In genomic region chr17:27540300-27541105, GRCh38 we compare ENCODE assay signal across 8 cellular contexts.
A peak's percentile ranks its signal among the peaks of the same experiment; 100 is the strongest.
DNase-seq lines count a peak whose midpoint lies in the region; ATAC-seq and TF ChIP-seq lines count a peak whose summit lies in the region.

No MANE protein-coding gene starts in this region.

- H3K4me3 ChIP-seq in ascending aorta (no peak overlapping the region), spleen (no peak overlapping the region)

- no peaks in the 10 kb centered on the region for H3K36me3 ChIP-seq in ascending aorta
- no peaks in the 10 kb centered on the region for H3K36me3 ChIP-seq in spleen

- 51 to 73% (median 66%) methylated on average over 16 of the region's 16 CpGs for WGBS in spleen, 5 donors

- DNase-seq in HFFc6 (peak; percentile 81), ascending aorta (ENCODE audit: low spot score in 2 of 2) (peak; percentile 69 to 91), hippocampal formation (lab: John Stamatoyannopoulos, UW) (peak; percentile 56 to 61), spleen (peak; percentile 84), GM10266 (ENCODE audit: extremely low spot score) (no peak)
- DNase-seq in stimulated activated CD4-positive, alpha-beta T cell treated with anti-CD3 and anti-CD28 coated beads, Interleukin-4, amount 100 ng/mL, for 1 hour = no peak
- no peak for DNase-seq in activated T-helper 2 cell treated with anti-CD3 and anti-CD28 coated beads, Interferon-gamma antibody, Interleukin-2, Interleukin-4, amounts not matched to agents 10 μg/mL and 5 μg/mL and 100 μg/mL, durations not matched to agents 14 hours and 24 hours and 36 hours (ENCODE audit: low spot score)

- H3K4me3 Mint-ChIP-seq in HFFc6 = no peak overlapping the region
- no peak overlapping the region for H3K4me3 Mint-ChIP-seq in activated T-helper 2 cell treated with anti-CD3 and anti-CD28 coated beads, Interferon-gamma antibody, Interleukin-2, Interleukin-4, amounts not matched to agents 10 μg/mL and 5 μg/mL and 100 μg/mL, durations not matched to agents 14 hours and 24 hours and 36 hours (ENCODE audit: low read depth)

- H3K27ac Mint-ChIP-seq in HFFc6 = peak overlapping the region; percentile 43; the same call in 1 of the 2 replicates
- H3K27ac Mint-ChIP-seq in activated T-helper 2 cell treated with anti-CD3 and anti-CD28 coated beads, Interferon-gamma antibody, Interleukin-2, Interleukin-4, amounts not matched to agents 10 μg/mL and 5 μg/mL and 100 μg/mL, durations not matched to agents 14 hours and 24 hours and 36 hours = no peak overlapping the region

- peaks cover 26% of the 10 kb centered on the region for H3K4me1 Mint-ChIP-seq in HFFc6 (ENCODE audit: low read depth)
- peaks cover 67% of the 10 kb centered on the region for H3K4me1 Mint-ChIP-seq in activated T-helper 2 cell treated with anti-CD3 and anti-CD28 coated beads, Interferon-gamma antibody, Interleukin-2, Interleukin-4, amounts not matched to agents 10 μg/mL and 5 μg/mL and 100 μg/mL, durations not matched to agents 14 hours and 24 hours and 36 hours (ENCODE audit: low read depth)

- H3K4me1 ChIP-seq in ascending aorta (peaks cover 7 to 11% of the 10 kb centered on the region in 2 donors), spleen (peaks cover 12 to 84% (median 68%) of the 10 kb centered on the region in 6 donors)

- peaks cover 16% of the 10 kb centered on the region for H3K27me3 Mint-ChIP-seq in HFFc6 (ENCODE audit: insufficient read depth)
- peaks cover 2% of the 10 kb centered on the region for H3K27me3 Mint-ChIP-seq in activated T-helper 2 cell treated with anti-CD3 and anti-CD28 coated beads, Interferon-gamma antibody, Interleukin-2, Interleukin-4, amounts not matched to agents 10 μg/mL and 5 μg/mL and 100 μg/mL, durations not matched to agents 14 hours and 24 hours and 36 hours (ENCODE audit: low read depth)

- TF ChIP-seq POLR2A in spleen (IDR thresholded peaks at IDR 0.05) = no peak

- ATAC-seq in GM21529 (IDR thresholded peaks at IDR 0.05; ENCODE audit: unreplicated experiment) = no peak

- H3K9me3 ChIP-seq in ascending aorta = no peaks in the 10 kb centered on the region
- no peaks in the 10 kb centered on the region for H3K9me3 ChIP-seq in spleen

- no peak for TF ChIP-seq CTCF in HFFc6 (IDR thresholded peaks at IDR 0.05)
- TF ChIP-seq CTCF in ascending aorta (IDR thresholded peaks at IDR 0.05) = no peak
- TF ChIP-seq CTCF in spleen (IDR thresholded peaks at IDR 0.05 in 8 of 11, conservative IDR thresholded peaks at IDR 0.05 in 3 of 11) = no peak
- no peak for TF ChIP-seq CTCF in GM10266 (IDR thresholded peaks at IDR 0.05; ENCODE audit: control insufficient read depth, insufficient read depth, low read depth, missing control alignments)

- H3K27me3 ChIP-seq in ascending aorta (no peaks in the 10 kb centered on the region), spleen (replicated peaks in 1 of 7) (no peaks in the 10 kb centered on the region)

- H3K27ac ChIP-seq in ascending aorta (peak overlapping the region; percentile 35 to 80), spleen (peak overlapping the region in 7 of 8 donors; percentile 29 to 80 (median 72))

- no peaks in the 10 kb centered on the region for H3K36me3 Mint-ChIP-seq in HFFc6 (ENCODE audit: low read depth)
- H3K36me3 Mint-ChIP-seq in activated T-helper 2 cell treated with anti-CD3 and anti-CD28 coated beads, Interferon-gamma antibody, Interleukin-2, Interleukin-4, amounts not matched to agents 10 μg/mL and 5 μg/mL and 100 μg/mL, durations not matched to agents 14 hours and 24 hours and 36 hours (ENCODE audit: low read depth) = peaks cover 4% of the 10 kb centered on the region

- intact Hi-C loops in ascending aorta (cut with DNase I) = no loop called here
- intact Hi-C loops in spleen (cut with DNase I; ENCODE audit: low total_unique reads) = no loop called here
- intact Hi-C loops in activated T-helper 2 cell treated with anti-CD3 and anti-CD28 coated beads, Interferon-gamma antibody, Interleukin-2, Interleukin-4, amounts not matched to agents 10 μg/mL and 5 μg/mL and 100 μg/mL, durations not matched to agents 14 hours and 24 hours and 36 hours (cut with micrococcal nuclease) = loop anchor here (5.0 to 10.0 kb wide), 3 partner anchors 156 to 504 kb away; partner anchors contain the start of gene NLK

- no peaks in the 10 kb centered on the region for H3K9me3 Mint-ChIP-seq in HFFc6
- H3K9me3 Mint-ChIP-seq in activated T-helper 2 cell treated with anti-CD3 and anti-CD28 coated beads, Interferon-gamma antibody, Interleukin-2, Interleukin-4, amounts not matched to agents 10 μg/mL and 5 μg/mL and 100 μg/mL, durations not matched to agents 14 hours and 24 hours and 36 hours = no peaks in the 10 kb centered on the region

Comparison
In these comparisons a context has a peak if more than half of its experiments do, and no peak if none do; other contexts are left out.
1. DNase-seq: peak in HFFc6 (single experiment), ascending aorta (2 of 2), hippocampal formation (2 of 2) and spleen (single experiment); none in stimulated activated CD4-positive, alpha-beta T cell treated with anti-CD3 and anti-CD28 coated beads, Interleukin-4, amount 100 ng/mL, for 1 hour (single experiment), GM10266 (single experiment) and activated T-helper 2 cell treated with anti-CD3 and anti-CD28 coated beads, Interferon-gamma antibody, Interleukin-2, Interleukin-4, amounts not matched to agents 10 μg/mL and 5 μg/mL and 100 μg/mL, durations not matched to agents 14 hours and 24 hours and 36 hours (single experiment).